Comparison of ENCODE assay signal across 25 cellular contexts in the genomic region with DNA sequence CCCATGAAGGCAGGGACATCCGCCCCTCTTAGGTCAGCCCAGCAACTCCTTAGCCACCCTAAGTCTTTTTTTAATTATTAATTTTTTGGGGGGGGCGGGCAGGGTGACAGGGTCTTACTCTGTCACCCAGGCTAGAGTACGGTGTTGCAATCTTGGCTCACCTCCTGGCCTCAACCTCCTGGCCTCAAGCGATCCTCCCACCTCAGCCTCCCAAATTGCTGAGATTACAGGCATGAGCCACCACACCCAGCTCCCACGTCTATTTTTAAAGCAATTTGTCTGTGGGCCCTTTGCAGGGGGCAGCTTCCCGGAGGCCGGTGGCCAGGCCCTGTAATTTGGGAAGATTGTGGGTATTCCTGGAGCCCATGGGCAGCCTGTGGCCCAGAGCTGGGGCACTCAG. TPM values are rescaled to one million over a fixed set of nuclear protein-coding genes. Genes with fewer than 3 reads are reported as not detected.
"Had no signal": no experiment of that assay in that cellular context is flagged by ENCODE, and none has a peak within 500 bp of the region (broad histone marks: within the 10 kb centered on the region; RNA-seq: fewer than 3 reads in every experiment).

No MANE protein-coding gene starts in this region.

- H3K27me3 ChIP-seq: brain microvascular endothelial cell, esophagus muscularis mucosa, foreskin keratinocyte, gastrocnemius medialis, heart left ventricle had no signal

- H3K9me3 ChIP-seq: esophagus muscularis mucosa, gastrocnemius medialis, heart left ventricle had no signal

- H3K36me3 ChIP-seq: gastrocnemius medialis had no signal

- H3K27ac ChIP-seq: brain microvascular endothelial cell, esophagus muscularis mucosa, foreskin keratinocyte, gastrocnemius medialis, heart left ventricle, VCaP had no signal

- ATAC-seq: activated CD8-positive, alpha-beta T cell treated with anti-CD3 and anti-CD28 coated beads for 36 hours; activated T-cell treated with anti-CD3 and anti-CD28 coated beads, Interleukin-2, amount 50 U/mL, for 4 hours; activated T-helper 17 cell treated with anti-CD3 and anti-CD28 coated beads, Interleukin-2, amount 50 U/mL, for 72 hours; effector memory CD8-positive, alpha-beta T cell; gastrocnemius medialis; heart left ventricle had no signal

- DNase-seq: activated B cell treated with CpG ODN at 0.5 μM for 24 hours; activated CD4-positive, alpha-beta T cell treated with anti-CD3 and anti-CD28 coated beads, Interleukin-2, amount 50 U/mL, for 1 hour; activated CD4-positive, alpha-beta T cell treated with anti-CD3 and anti-CD28 coated beads, Interleukin-2, amount 50 U/mL, for 48 hours; activated CD8-positive, alpha-beta memory T cell treated with anti-CD3 and anti-CD28 coated beads for 24 hours; activated CD8-positive, alpha-beta T cell treated with anti-CD3 and anti-CD28 coated beads for 36 hours; activated effector memory CD4-positive, alpha-beta T cell treated with Interleukin-2 at 50 U/mL for 16 hours; activated gamma-delta T cell treated with Interleukin-2 at 50 U/mL for 16 hours; activated naive CD4-positive, alpha-beta T cell treated with anti-CD3 and anti-CD28 coated beads, Interleukin-2, amount 50 U/mL, for 16 hours; activated naive CD4-positive, alpha-beta T cell treated with Interleukin-2 at 50 U/mL for 16 hours; activated T-cell treated with anti-CD3 and anti-CD28 coated beads, Interleukin-2, amount 50 U/mL, for 4 hours; amniotic stem cell; anterior cingulate cortex; cortex of kidney; dermis blood vessel endothelial cell; effector CD4-positive, alpha-beta T cell; effector memory CD8-positive, alpha-beta T cell; foreskin keratinocyte; gastrocnemius medialis; glutamatergic neuron; heart left ventricle had no signal

- H3K4me3 ChIP-seq: esophagus muscularis mucosa, gastrocnemius medialis, heart left ventricle had no signal

- H3K4me1 ChIP-seq: foreskin keratinocyte, gastrocnemius medialis had no signal

RNA-seq across cellular contexts. Expression of a gene that starts 27.1 kb away (rescaled TPM):
- total RNA-seq: activated B cell treated with CpG ODN at 0.5 μM for 24 hours; activated CD8-positive, alpha-beta T cell treated with anti-CD3 and anti-CD28 coated beads for 36 hours; activated T-helper 17 cell treated with anti-CD3 and anti-CD28 coated beads, Interleukin-2, amount 50 U/mL, for 72 hours; T-helper 1 cell treated with Interleukin-12 subunit alpha and Interleukin-12 subunit beta and Interleukin-4 antibody, amounts not matched to agents 30 ng/mL and 1 ng/mL, for 36 hours had no signal
